ENCODE assay signal across 23 cellular contexts in genomic region chr12:39919790-39920189, GRCh38.
DNase-seq lines count a peak whose midpoint lies in the region; ATAC-seq, FAIRE-seq and TF ChIP-seq lines count a peak whose summit lies in the region.
"Had no signal": no experiment of that assay in that cellular context is flagged by ENCODE, and none has a peak within 500 bp of the region (broad histone marks: within the 10 kb centered on the region; RNA-seq: fewer than 3 reads in every experiment).

No MANE protein-coding gene starts in this region.

- H3K27me3 ChIP-seq in pancreas (no peaks in the 10 kb centered on the region), vagina (no peaks in the 10 kb centered on the region), heart left ventricle (no peaks in the 10 kb centered on the region)

- H3K36me3 ChIP-seq in pancreas (no peaks in the 10 kb centered on the region), vagina (no peaks in the 10 kb centered on the region), heart left ventricle (no peaks in the 10 kb centered on the region)

- 24 to 28% methylated on average over 1 of the region's 1 CpG for WGBS in pancreas, 2 donors
- WGBS in heart left ventricle, 4 donors: 95 to 100% (median 97%) methylated on average over 1 of the region's 1 CpG

- no peak overlapping the region for H3K4me3 ChIP-seq in epithelial cell of esophagus (ENCODE audit: low read length)
- H3K4me3 ChIP-seq in pancreas: no peak overlapping the region
- H3K4me3 ChIP-seq in vagina: no peak overlapping the region
- no peak overlapping the region for H3K4me3 ChIP-seq in heart left ventricle
- H3K4me3 ChIP-seq: GM12878 had no signal

- ATAC-seq in pancreas (peak; percentile 74 to 86 (median 80)), heart left ventricle (no peak), HG02571 (IDR thresholded peaks at IDR 0.05; ENCODE audit: unreplicated experiment) (no peak)
- ATAC-seq: GM12878, HCT116, SK-N-SH treated with all-trans-retinoic acid at 6 μM for 48 hours had no signal

- H3K4me1 ChIP-seq in pancreas: peaks cover 7 to 12% (median 9%) of the 10 kb centered on the region in 3 donors
- H3K4me1 ChIP-seq in vagina: no peaks in the 10 kb centered on the region
- H3K4me1 ChIP-seq in heart left ventricle: peaks cover 0 to 4% (median 0%) of the 10 kb centered on the region in 12 donors

- no peak for TF ChIP-seq CTCF in epithelial cell of esophagus (IDR thresholded peaks at IDR 0.05; ENCODE audit: insufficient read depth, low read depth, low read length, missing control alignments)
- TF ChIP-seq CTCF in pancreas (IDR thresholded peaks at IDR 0.05): no peak
- no peak for TF ChIP-seq CTCF in vagina (IDR thresholded peaks at IDR 0.05)
- TF ChIP-seq CTCF in heart left ventricle (IDR thresholded peaks at IDR 0.05): no peak

- peak; percentile 40 for DNase-seq in epithelial cell of esophagus (ENCODE audit: low read depth)
- DNase-seq in kidney tubule cell (ENCODE audit: low spot score): peak; percentile 74
- no peak for DNase-seq in pancreas
- DNase-seq in vagina (ENCODE audit: extremely low spot score in 2 of 2): no peak
- DNase-seq in heart left ventricle: no peak
- no peak for DNase-seq in NCI-H1694 (lab: John Stamatoyannopoulos, UW)
- DNase-seq: C1 segment of cervical spinal cord; CD4-positive, alpha-beta memory T cell; COR-L47; EL; GDM1; NCI-H1048; NCI-H1417; NCI-H1694 treated with DMSO at 0.1 percent for 48 hours; NCI-H2081 treated with DMSO at 0.1 percent for 48 hours; NCI-H2171 treated with DMSO at 0.1 percent for 48 hours; NCI-H524; NCI-H774 had no signal

- no peak overlapping the region for H3K27ac ChIP-seq in pancreas
- H3K27ac ChIP-seq in vagina: no peak overlapping the region
- no peak overlapping the region for H3K27ac ChIP-seq in heart left ventricle

- no peaks in the 10 kb centered on the region for H3K9me3 ChIP-seq in pancreas
- H3K9me3 ChIP-seq in vagina: no peaks in the 10 kb centered on the region
- no peaks in the 10 kb centered on the region for H3K9me3 ChIP-seq in heart left ventricle

- FAIRE-seq in pancreas (lab: Jason Lieb, UNC): no peak
- FAIRE-seq: GM12878, H1 had no signal

- TF ChIP-seq POLR2A in vagina (IDR thresholded peaks at IDR 0.05) (no peak), heart left ventricle (IDR thresholded peaks at IDR 0.05) (no peak)

- intact Hi-C loops in pancreas (cut with DNase I) (no loop called here), vagina (cut with DNase I) (no loop called here), heart left ventricle (cut with DNase I) (loop anchor here in 1 of 10 donors (10.0 kb wide), 1 partner anchor 45 kb away; no protein-coding TSS in a partner anchor)

Comparison
In these comparisons a context has a peak if more than half of its experiments do, and no peak if none do; other contexts are left out.
1. DNase-seq: peak in epithelial cell of esophagus (single experiment) and kidney tubule cell (single experiment); none in pancreas (0 of 6), vagina (0 of 2), heart left ventricle (0 of 5) and NCI-H1694 (single experiment).
2. ATAC-seq: peak in pancreas (4 of 4); none in heart left ventricle (0 of 4) and HG02571 (single experiment).